19 cellular contexts compared by ENCODE assay signal in the genomic region with DNA sequence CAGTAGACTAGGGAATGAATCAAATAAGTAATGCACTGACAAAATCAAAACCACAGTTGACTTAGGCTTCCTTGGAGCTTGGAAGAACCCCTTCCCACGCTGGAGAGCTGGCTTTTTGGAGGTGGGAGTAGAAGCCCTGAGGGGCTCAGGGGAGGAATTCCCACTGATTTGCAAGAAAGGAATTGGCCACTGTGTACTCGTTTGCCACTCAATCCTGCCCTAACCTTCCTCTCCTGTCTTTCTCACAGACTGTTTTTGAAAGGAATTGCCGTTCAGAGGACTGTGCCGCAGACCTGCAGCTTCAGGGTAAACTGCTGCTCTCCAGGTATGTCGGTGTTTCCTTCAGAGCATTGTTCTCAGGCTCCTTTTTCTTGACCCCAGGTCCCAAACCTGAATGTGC.
DNase-seq lines count a peak whose midpoint lies in the region; ATAC-seq and TF ChIP-seq lines count a peak whose summit lies in the region.
"Had no signal": no experiment of that assay in that cellular context is flagged by ENCODE, and none has a peak within 500 bp of the region (broad histone marks: within the 10 kb centered on the region; RNA-seq: fewer than 3 reads in every experiment).

No MANE protein-coding gene starts in this region.

- H3K36me3 ChIP-seq in heart right ventricle (peaks cover 0 to 17% (median 0%) of the 10 kb centered on the region in 9 donors), parathyroid adenoma (ENCODE audit: control insufficient read depth, insufficient read depth, low read length) (no peaks in the 10 kb centered on the region)
- H3K36me3 ChIP-seq: SJSA1 had no signal

- H3K27me3 ChIP-seq in heart right ventricle (no peaks in the 10 kb centered on the region), parathyroid adenoma (ENCODE audit: control insufficient read depth, insufficient read depth, low read length) (no peaks in the 10 kb centered on the region)
- H3K27me3 ChIP-seq: SJSA1 had no signal

- H3K27ac ChIP-seq in heart right ventricle (peak overlapping the region in 6 of 10 donors; percentile 7 to 71 (median 36)), parathyroid adenoma (no peak overlapping the region)
- H3K27ac ChIP-seq: C4-2B, SJSA1 had no signal

- TF ChIP-seq CTCF in heart right ventricle (IDR thresholded peaks at IDR 0.05) (no peak), parathyroid adenoma (IDR thresholded peaks at IDR 0.05) (no peak)

- H3K4me3 ChIP-seq in heart right ventricle (no peak overlapping the region), parathyroid adenoma (ENCODE audit: low read depth, low read length) (no peak overlapping the region)
- H3K4me3 ChIP-seq: SJSA1 had no signal

- ATAC-seq in heart right ventricle (peak in 1 of 8 donors; percentile 21), GM19324 (IDR thresholded peaks at IDR 0.05; ENCODE audit: low FRiP score, unreplicated experiment) (no peak), GM18520 (IDR thresholded peaks at IDR 0.05; ENCODE audit: unreplicated experiment) (no peak)

- no peak overlapping the region for H3K9ac ChIP-seq in parathyroid adenoma

- WGBS in heart right ventricle, 2 donors, result 86% methylated on average over 5 of the region's 5 CpGs

- peaks cover 4 to 27% (median 15%) of the 10 kb centered on the region in 9 donors for H3K4me1 ChIP-seq in heart right ventricle
- no peaks in the 10 kb centered on the region for H3K4me1 ChIP-seq in parathyroid adenoma
- H3K4me1 ChIP-seq: SJSA1 had no signal

- no peaks in the 10 kb centered on the region for H3K79me2 ChIP-seq in parathyroid adenoma

- H2AFZ ChIP-seq in parathyroid adenoma, result peak overlapping the region; percentile 30

- no peak overlapping the region for H3K4me2 ChIP-seq in parathyroid adenoma (ENCODE audit: low read length)

- intact Hi-C loops in heart right ventricle (cut with DNase I), result no loop called here
- intact Hi-C loops in cardiac septum (cut with DNase I), result no loop called here

- H3K9me3 ChIP-seq in heart right ventricle, result peaks cover 0 to 21% (median 0%) of the 10 kb centered on the region in 11 donors
- H3K9me3 ChIP-seq in parathyroid adenoma (ENCODE audit: control insufficient read depth, low read length), result no peaks in the 10 kb centered on the region
- H3K9me3 ChIP-seq: SJSA1 had no signal

- DNase-seq in heart right ventricle, result no peak
- DNase-seq in cardiac septum (ENCODE audit: low spot score), result no peak
- DNase-seq in islet precursor cell, result peak; percentile 91
- DNase-seq in RKO (ENCODE audit: low spot score), result no peak
- DNase-seq: Calu3; CD8-positive, alpha-beta memory T cell; DMS153; GDM1; NCI-H1417; NCI-H1694 treated with DMSO at 0.1 percent for 48 hours; NCI-H2081 treated with DMSO at 0.1 percent for 48 hours; NCI-H2171 treated with DMSO at 0.1 percent for 48 hours; NCI-H526; OCI-M1 had no signal
